ENCODE assay signal across 13 cellular contexts in genomic region chr10:113020838-113021237, GRCh38.
DNase-seq lines count a peak whose midpoint lies in the region; ATAC-seq and TF ChIP-seq lines count a peak whose summit lies in the region.
"Had no signal": no experiment of that assay in that cellular context is flagged by ENCODE, and none has a peak within 500 bp of the region (broad histone marks: within the 10 kb centered on the region; RNA-seq: fewer than 3 reads in every experiment).

No MANE protein-coding gene starts in this region.

- H3K36me3 Mint-ChIP-seq in chondrocyte (ENCODE audit: low read depth), result peaks cover 2% of the 10 kb centered on the region

- H3K4me3 Mint-ChIP-seq in chondrocyte (ENCODE audit: unreplicated experiment), result no peak overlapping the region
- H3K4me3 Mint-ChIP-seq: T-helper 2 cell treated with Interferon-gamma antibody and Interleukin-4, amounts not matched to agents 5 μg/mL and 100 μg/mL, for 36 hours had no signal

- H3K36me3 ChIP-seq in tibial artery, result no peaks in the 10 kb centered on the region

- TF ChIP-seq CTCF in chondrocyte (IDR thresholded peaks at IDR 0.05) (no peak), tibial artery (IDR thresholded peaks at IDR 0.05) (no peak)

- no peaks in the 10 kb centered on the region for H3K9me3 ChIP-seq in tibial artery

- no peak overlapping the region for H3K4me3 ChIP-seq in tibial artery
- H3K4me3 ChIP-seq: GM12878 had no signal

- peak overlapping the region; percentile 67 for H3K27ac Mint-ChIP-seq in chondrocyte (ENCODE audit: unreplicated experiment)
- H3K27ac Mint-ChIP-seq: T-helper 2 cell treated with Interferon-gamma antibody and Interleukin-4, amounts not matched to agents 5 μg/mL and 100 μg/mL, for 36 hours had no signal

- peaks cover 52% of the 10 kb centered on the region for H3K4me1 Mint-ChIP-seq in chondrocyte (ENCODE audit: low read depth)

- no peaks in the 10 kb centered on the region for H3K9me3 Mint-ChIP-seq in chondrocyte (ENCODE audit: low read depth)
- H3K9me3 Mint-ChIP-seq: T-helper 2 cell treated with Interferon-gamma antibody and Interleukin-4, amounts not matched to agents 5 μg/mL and 100 μg/mL, for 36 hours had no signal

- no peak for ATAC-seq in GM19023 (IDR thresholded peaks at IDR 0.05; ENCODE audit: unreplicated experiment)
- ATAC-seq: GM12878, PC-3 had no signal

- peaks cover 0 to 88% (median 57%) of the 10 kb centered on the region in 4 donors for H3K4me1 ChIP-seq in tibial artery

- DNase-seq in NCI-H1105 treated with DMSO at 0.1 percent for 48 hours (lab: John Stamatoyannopoulos, UW) (peak; percentile 39), NCI-H1105 (lab: John Stamatoyannopoulos, UW) (no peak), chondrocyte (ENCODE audit: low spot score) (no peak), lung microvascular endothelial cell (ENCODE audit: low read depth in 2 of 2) (peak; percentile 31 to 93), tibial artery (peak in 1 of 2 donors; percentile 43)
- no peak for DNase-seq in activated CD4-positive, CD25-positive, alpha-beta regulatory T cell treated with anti-CD3 and anti-CD28 coated beads, Interleukin-2, amount 50 U/mL, for 72 hours
- DNase-seq in activated CD4-positive, alpha-beta T cell treated with anti-CD3 and anti-CD28 coated beads for 1 hour, result no peak
- DNase-seq: 8988T; activated CD8-positive, alpha-beta memory T cell treated with anti-CD3 and anti-CD28 coated beads, Interleukin-2, amount 50 U/mL, for 4 hours; PC-3 had no signal

- no peaks in the 10 kb centered on the region for H3K27me3 Mint-ChIP-seq in chondrocyte (ENCODE audit: low read depth)

- no peaks in the 10 kb centered on the region for H3K27me3 ChIP-seq in tibial artery

- peak overlapping the region; percentile 51 for H3K27ac ChIP-seq in tibial artery

- intact Hi-C loops in tibial artery (cut with DNase I; ENCODE audit: low total_unique reads), result loop anchor here (10.0 kb wide), 1 partner anchor 66 kb away; the partner anchor contains the start of gene TCF7L2

Comparison
In these comparisons a context has a peak if more than half of its experiments do, and no peak if none do; other contexts are left out.
1. DNase-seq: peak in NCI-H1105 treated with DMSO at 0.1 percent for 48 hours (single experiment) and lung microvascular endothelial cell (2 of 2); none in NCI-H1105 (single experiment), chondrocyte (single experiment), activated CD4-positive, CD25-positive, alpha-beta regulatory T cell treated with anti-CD3 and anti-CD28 coated beads, Interleukin-2, amount 50 U/mL, for 72 hours (single experiment) and activated CD4-positive, alpha-beta T cell treated with anti-CD3 and anti-CD28 coated beads for 1 hour (single experiment).